Comparison of ENCODE assay signal across 1 cellular context in the genomic region with DNA sequence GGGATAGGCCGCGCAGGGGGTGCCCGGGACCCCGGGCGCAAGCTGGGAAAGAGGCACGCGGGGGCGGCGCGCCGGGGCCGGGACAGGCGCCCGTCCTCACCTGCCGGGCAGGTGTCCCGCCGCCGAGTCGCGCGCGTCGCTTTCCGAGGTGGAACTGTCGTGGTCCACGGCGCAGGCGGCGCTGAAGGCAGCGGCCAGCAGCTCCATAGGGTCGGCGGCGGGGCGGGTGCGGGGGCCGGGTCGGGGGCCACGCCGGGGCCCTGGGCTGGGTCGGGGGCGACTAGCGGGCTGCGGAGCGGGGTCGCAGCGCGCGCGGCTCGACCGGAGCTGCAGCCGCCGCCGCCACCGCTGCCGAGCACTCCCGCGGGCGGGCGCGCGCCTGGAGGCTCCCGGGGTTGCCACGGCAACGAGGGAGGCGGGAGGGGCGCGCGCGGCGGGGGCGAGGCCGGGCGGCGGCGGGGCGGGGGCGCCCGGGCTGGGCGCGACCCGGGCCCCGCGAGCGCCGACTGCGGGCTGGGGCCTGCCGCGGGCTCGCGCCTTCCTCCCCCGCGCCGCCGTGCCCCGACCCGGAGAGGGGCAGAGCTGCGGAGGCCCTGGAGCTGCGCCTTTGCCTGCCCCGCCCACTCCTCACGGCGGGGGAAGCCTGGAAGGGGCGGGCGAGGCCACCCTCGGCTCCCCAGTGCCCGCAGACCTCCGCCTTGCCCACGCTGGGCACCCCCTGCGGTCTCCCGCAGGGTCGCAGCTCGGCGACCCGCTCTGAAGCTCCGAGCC.
TF ChIP-seq lines count a peak whose summit lies in the region.

No MANE protein-coding gene starts in this region.

TF ChIP-seq in GM23338, 12 proteins besides CTCF, POLR2A, EP300 and RAD21 (continued from another document):
- TF ChIP-seq, protein P1, sequence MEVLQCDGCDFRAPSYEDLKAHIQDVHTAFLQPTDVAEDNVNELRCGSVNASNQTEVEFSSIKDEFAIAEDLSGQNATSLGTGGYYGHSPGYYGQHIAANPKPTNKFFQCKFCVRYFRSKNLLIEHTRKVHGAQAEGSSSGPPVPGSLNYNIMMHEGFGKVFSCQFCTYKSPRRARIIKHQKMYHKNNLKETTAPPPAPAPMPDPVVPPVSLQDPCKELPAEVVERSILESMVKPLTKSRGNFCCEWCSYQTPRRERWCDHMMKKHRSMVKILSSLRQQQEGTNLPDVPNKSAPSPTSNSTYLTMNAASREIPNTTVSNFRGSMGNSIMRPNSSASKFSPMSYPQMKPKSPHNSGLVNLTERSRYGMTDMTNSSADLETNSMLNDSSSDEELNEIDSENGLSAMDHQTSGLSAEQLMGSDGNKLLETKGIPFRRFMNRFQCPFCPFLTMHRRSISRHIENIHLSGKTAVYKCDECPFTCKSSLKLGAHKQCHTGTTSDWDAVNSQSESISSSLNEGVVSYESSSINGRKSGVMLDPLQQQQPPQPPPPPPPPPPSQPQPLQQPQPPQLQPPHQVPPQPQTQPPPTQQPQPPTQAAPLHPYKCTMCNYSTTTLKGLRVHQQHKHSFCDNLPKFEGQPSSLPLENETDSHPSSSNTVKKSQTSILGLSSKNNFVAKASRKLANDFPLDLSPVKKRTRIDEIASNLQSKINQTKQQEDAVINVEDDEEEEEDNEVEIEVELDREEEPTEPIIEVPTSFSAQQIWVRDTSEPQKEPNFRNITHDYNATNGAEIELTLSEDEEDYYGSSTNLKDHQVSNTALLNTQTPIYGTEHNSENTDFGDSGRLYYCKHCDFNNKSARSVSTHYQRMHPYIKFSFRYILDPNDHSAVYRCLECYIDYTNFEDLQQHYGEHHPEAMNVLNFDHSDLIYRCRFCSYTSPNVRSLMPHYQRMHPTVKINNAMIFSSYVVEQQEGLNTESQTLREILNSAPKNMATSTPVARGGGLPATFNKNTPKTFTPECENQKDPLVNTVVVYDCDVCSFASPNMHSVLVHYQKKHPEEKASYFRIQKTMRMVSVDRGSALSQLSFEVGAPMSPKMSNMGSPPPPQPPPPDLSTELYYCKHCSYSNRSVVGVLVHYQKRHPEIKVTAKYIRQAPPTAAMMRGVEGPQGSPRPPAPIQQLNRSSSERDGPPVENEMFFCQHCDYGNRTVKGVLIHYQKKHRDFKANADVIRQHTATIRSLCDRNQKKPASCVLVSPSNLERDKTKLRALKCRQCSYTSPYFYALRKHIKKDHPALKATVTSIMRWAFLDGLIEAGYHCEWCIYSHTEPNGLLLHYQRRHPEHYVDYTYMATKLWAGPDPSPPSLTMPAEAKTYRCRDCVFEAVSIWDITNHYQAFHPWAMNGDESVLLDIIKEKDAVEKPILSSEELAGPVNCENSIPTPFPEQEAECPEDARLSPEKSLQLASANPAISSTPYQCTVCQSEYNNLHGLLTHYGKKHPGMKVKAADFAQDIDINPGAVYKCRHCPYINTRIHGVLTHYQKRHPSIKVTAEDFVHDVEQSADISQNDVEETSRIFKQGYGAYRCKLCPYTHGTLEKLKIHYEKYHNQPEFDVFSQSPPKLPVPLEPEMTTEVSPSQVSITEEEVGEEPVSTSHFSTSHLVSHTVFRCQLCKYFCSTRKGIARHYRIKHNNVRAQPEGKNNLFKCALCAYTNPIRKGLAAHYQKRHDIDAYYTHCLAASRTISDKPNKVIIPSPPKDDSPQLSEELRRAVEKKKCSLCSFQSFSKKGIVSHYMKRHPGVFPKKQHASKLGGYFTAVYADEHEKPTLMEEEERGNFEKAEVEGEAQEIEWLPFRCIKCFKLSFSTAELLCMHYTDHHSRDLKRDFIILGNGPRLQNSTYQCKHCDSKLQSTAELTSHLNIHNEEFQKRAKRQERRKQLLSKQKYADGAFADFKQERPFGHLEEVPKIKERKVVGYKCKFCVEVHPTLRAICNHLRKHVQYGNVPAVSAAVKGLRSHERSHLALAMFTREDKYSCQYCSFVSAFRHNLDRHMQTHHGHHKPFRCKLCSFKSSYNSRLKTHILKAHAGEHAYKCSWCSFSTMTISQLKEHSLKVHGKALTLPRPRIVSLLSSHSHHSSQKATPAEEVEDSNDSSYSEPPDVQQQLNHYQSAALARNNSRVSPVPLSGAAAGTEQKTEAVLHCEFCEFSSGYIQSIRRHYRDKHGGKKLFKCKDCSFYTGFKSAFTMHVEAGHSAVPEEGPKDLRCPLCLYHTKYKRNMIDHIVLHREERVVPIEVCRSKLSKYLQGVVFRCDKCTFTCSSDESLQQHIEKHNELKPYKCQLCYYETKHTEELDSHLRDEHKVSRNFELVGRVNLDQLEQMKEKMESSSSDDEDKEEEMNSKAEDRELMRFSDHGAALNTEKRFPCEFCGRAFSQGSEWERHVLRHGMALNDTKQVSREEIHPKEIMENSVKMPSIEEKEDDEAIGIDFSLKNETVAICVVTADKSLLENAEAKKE (CRISPR knock-in tag; IDR thresholded peaks at IDR 0.05) = no peak
- TF ChIP-seq POLR2AphosphoS5 (IDR thresholded peaks at IDR 0.05; ENCODE audit: low read depth) = no peak
- no peak for TF ChIP-seq EZH2phosphoT487 (IDR thresholded peaks at IDR 0.05; ENCODE audit: unreplicated experiment)
- TF ChIP-seq JUNB (IDR thresholded peaks at IDR 0.05; ENCODE audit: unreplicated experiment) = no peak
- TF ChIP-seq, protein P2, sequence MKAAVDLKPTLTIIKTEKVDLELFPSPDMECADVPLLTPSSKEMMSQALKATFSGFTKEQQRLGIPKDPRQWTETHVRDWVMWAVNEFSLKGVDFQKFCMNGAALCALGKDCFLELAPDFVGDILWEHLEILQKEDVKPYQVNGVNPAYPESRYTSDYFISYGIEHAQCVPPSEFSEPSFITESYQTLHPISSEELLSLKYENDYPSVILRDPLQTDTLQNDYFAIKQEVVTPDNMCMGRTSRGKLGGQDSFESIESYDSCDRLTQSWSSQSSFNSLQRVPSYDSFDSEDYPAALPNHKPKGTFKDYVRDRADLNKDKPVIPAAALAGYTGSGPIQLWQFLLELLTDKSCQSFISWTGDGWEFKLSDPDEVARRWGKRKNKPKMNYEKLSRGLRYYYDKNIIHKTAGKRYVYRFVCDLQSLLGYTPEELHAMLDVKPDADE (IDR thresholded peaks at IDR 0.05) = no peak
- TF ChIP-seq ZNF114 (CRISPR knock-in tag; IDR thresholded peaks at IDR 0.05) = no peak
- no peak for TF ChIP-seq STAT1 (IDR thresholded peaks at IDR 0.05; ENCODE audit: unreplicated experiment)
- TF ChIP-seq NANOG (IDR thresholded peaks at IDR 0.05; ENCODE audit: borderline replicate concordance) = no peak
TF ChIP-seq in GM23338: peak in this region for 0.
